ENCODE assay signal across 26 cellular contexts in genomic region chr20:63777614-63778013, GRCh38.
"Had no signal": no experiment of that assay in that cellular context is flagged by ENCODE, and none has a peak within 500 bp of the region (broad histone marks: within the 10 kb centered on the region; RNA-seq: fewer than 3 reads in every experiment).

No MANE protein-coding gene starts in this region.

- H3K9me3 ChIP-seq: SJSA1 had no signal

- H3K27me3 Mint-ChIP-seq: activated CD4-positive, alpha-beta T cell treated with anti-CD3 and anti-CD28 coated beads for 36 hours; activated naive CD8-positive, alpha-beta T cell treated with anti-CD3 and anti-CD28 coated beads for 36 hours; activated T-helper 17 cell treated with anti-CD3 and anti-CD28 coated beads, Interleukin-2, amount 50 U/mL, for 72 hours had no signal

- DNase-seq: activated CD4-positive, alpha-beta memory T cell treated with anti-CD3 and anti-CD28 coated beads, Interleukin-2, amount 10 ng/mL, durations not matched to agents 7 days and 5 days; activated CD4-positive, alpha-beta T cell treated with anti-CD3 and anti-CD28 coated beads for 36 hours; activated CD4-positive, alpha-beta T cell treated with anti-CD3 and anti-CD28 coated beads, Interleukin-2, amount 50 U/mL, for 1 hour; activated gamma-delta T cell; activated naive CD4-positive, alpha-beta T cell treated with anti-CD3 and anti-CD28 coated beads, Interleukin-2, amount 10 ng/mL, durations not matched to agents 7 days and 5 days; activated naive CD8-positive, alpha-beta T cell treated with anti-CD3 and anti-CD28 coated beads for 36 hours; activated T-cell treated with anti-CD3 and anti-CD28 coated beads for 4 hours; activated T-cell treated with anti-CD3 and anti-CD28 coated beads, Interleukin-2, amount 50 U/mL, for 48 hours; caudate nucleus; NCI-H1105; NCI-H1436; NCI-H1694 treated with DMSO at 0.1 percent for 48 hours; NCI-H2029 treated with DMSO at 0.1 percent for 48 hours; NCI-H345; NCI-H510A; NCI-H69; NK-92 treated with Interleukin-12 subunit alpha and Interleukin-12 subunit beta, amount 100 ng/mL, for 24 hours; OCI-M1; SHP77; WERI-Rb-1 had no signal

- H3K27ac Mint-ChIP-seq: activated CD4-positive, alpha-beta memory T cell treated with anti-CD3 and anti-CD28 coated beads, Interleukin-2, amount 10 ng/mL, durations not matched to agents 7 days and 5 days; activated CD4-positive, alpha-beta T cell treated with anti-CD3 and anti-CD28 coated beads for 36 hours; activated naive CD4-positive, alpha-beta T cell treated with anti-CD3 and anti-CD28 coated beads, Interleukin-2, amount 10 ng/mL, durations not matched to agents 7 days and 5 days; activated naive CD8-positive, alpha-beta T cell treated with anti-CD3 and anti-CD28 coated beads for 36 hours; activated T-helper 17 cell treated with anti-CD3 and anti-CD28 coated beads, Interleukin-2, amount 50 U/mL, for 72 hours; T-helper 2 cell treated with Interferon-gamma antibody and Interleukin-4, amounts not matched to agents 5 μg/mL and 100 μg/mL, for 36 hours had no signal

- H3K4me3 Mint-ChIP-seq: activated CD4-positive, alpha-beta memory T cell treated with anti-CD3 and anti-CD28 coated beads, Interleukin-2, amount 10 ng/mL, durations not matched to agents 7 days and 5 days; activated CD4-positive, alpha-beta T cell treated with anti-CD3 and anti-CD28 coated beads for 36 hours; activated naive CD4-positive, alpha-beta T cell treated with anti-CD3 and anti-CD28 coated beads, Interleukin-2, amount 10 ng/mL, durations not matched to agents 7 days and 5 days; activated naive CD8-positive, alpha-beta T cell treated with anti-CD3 and anti-CD28 coated beads for 36 hours; activated T-helper 17 cell treated with anti-CD3 and anti-CD28 coated beads, Interleukin-2, amount 50 U/mL, for 72 hours; T-helper 2 cell treated with Interferon-gamma antibody and Interleukin-4, amounts not matched to agents 5 μg/mL and 100 μg/mL, for 36 hours had no signal

- H3K27me3 ChIP-seq: SJSA1 had no signal

- H3K9me3 Mint-ChIP-seq: activated CD4-positive, alpha-beta memory T cell treated with anti-CD3 and anti-CD28 coated beads, Interleukin-2, amount 10 ng/mL, durations not matched to agents 7 days and 5 days; activated naive CD4-positive, alpha-beta T cell treated with anti-CD3 and anti-CD28 coated beads, Interleukin-2, amount 10 ng/mL, durations not matched to agents 7 days and 5 days; activated naive CD8-positive, alpha-beta T cell treated with anti-CD3 and anti-CD28 coated beads for 36 hours; activated T-helper 17 cell treated with anti-CD3 and anti-CD28 coated beads, Interleukin-2, amount 50 U/mL, for 72 hours; T-helper 2 cell treated with Interferon-gamma antibody and Interleukin-4, amounts not matched to agents 5 μg/mL and 100 μg/mL, for 36 hours had no signal

- H3K36me3 Mint-ChIP-seq: activated naive CD4-positive, alpha-beta T cell treated with anti-CD3 and anti-CD28 coated beads, Interleukin-2, amount 10 ng/mL, durations not matched to agents 7 days and 5 days; activated naive CD8-positive, alpha-beta T cell treated with anti-CD3 and anti-CD28 coated beads for 36 hours had no signal

- H3K4me2 ChIP-seq: KMS-11 had no signal

- H3K9ac ChIP-seq: KMS-11 had no signal

- H3K4me3 ChIP-seq: SJSA1 had no signal

- ATAC-seq: activated CD4-positive, alpha-beta T cell treated with anti-CD3 and anti-CD28 coated beads for 36 hours; activated T-helper 17 cell treated with anti-CD3 and anti-CD28 coated beads, Interleukin-2, amount 50 U/mL, for 72 hours; SK-N-SH treated with all-trans-retinoic acid at 6 μM for 48 hours had no signal

- FAIRE-seq: RCC 7860 had no signal

- H3K27ac ChIP-seq: KMS-11, WERI-Rb-1 had no signal

- H3K36me3 ChIP-seq: SJSA1, WERI-Rb-1 had no signal
